In genomic region chr1:22229374-22229773, GRCh38 we compare ENCODE assay signal across 22 cellular contexts.
DNase-seq lines count a peak whose midpoint lies in the region; ATAC-seq, FAIRE-seq and TF ChIP-seq lines count a peak whose summit lies in the region.
"Had no signal": no experiment of that assay in that cellular context is flagged by ENCODE, and none has a peak within 500 bp of the region (broad histone marks: within the 10 kb centered on the region; RNA-seq: fewer than 3 reads in every experiment).

No MANE protein-coding gene starts in this region.

- no peak overlapping the region for H3K4me3 Mint-ChIP-seq in astrocyte (ENCODE audit: unreplicated experiment)
- H3K4me3 Mint-ChIP-seq: brain, CD14-positive monocyte, immature natural killer cell had no signal

- peaks cover 8% of the 10 kb centered on the region for H3K9me3 Mint-ChIP-seq in astrocyte (ENCODE audit: unreplicated experiment)
- H3K9me3 Mint-ChIP-seq: immature natural killer cell had no signal

- H3K36me3 Mint-ChIP-seq in astrocyte (ENCODE audit: low read depth, unreplicated experiment): peaks cover 2% of the 10 kb centered on the region
- H3K36me3 Mint-ChIP-seq: brain, CD14-positive monocyte, immature natural killer cell had no signal

- H3K27ac Mint-ChIP-seq in astrocyte (ENCODE audit: unreplicated experiment): no peak overlapping the region
- H3K27ac Mint-ChIP-seq: CD14-positive monocyte, immature natural killer cell had no signal

- peaks cover 10% of the 10 kb centered on the region for H3K4me1 Mint-ChIP-seq in astrocyte (ENCODE audit: low read depth, unreplicated experiment)
- H3K4me1 Mint-ChIP-seq: CD14-positive monocyte, immature natural killer cell had no signal

- H3K4me1 ChIP-seq in astrocyte (ENCODE audit: insufficient read depth, low read length) (no peaks in the 10 kb centered on the region), foreskin keratinocyte (peaks cover 10% of the 10 kb centered on the region), upper lobe of right lung (peaks cover 9% of the 10 kb centered on the region)
- H3K4me1 ChIP-seq: gastrocnemius medialis had no signal

- H3K4me3 ChIP-seq in astrocyte (ENCODE audit: insufficient read depth, low read depth, low read length): no peak overlapping the region
- H3K4me3 ChIP-seq in upper lobe of right lung: no peak overlapping the region
- H3K4me3 ChIP-seq: gastrocnemius medialis, ovary, stomach had no signal

- H3K27ac ChIP-seq in astrocyte (ENCODE audit: low read depth, low read length) (no peak overlapping the region), foreskin keratinocyte (peak overlapping the region; percentile 17), upper lobe of right lung (no peak overlapping the region)
- H3K27ac ChIP-seq: gastrocnemius medialis, ovary, WERI-Rb-1 had no signal

- H3K4me2 ChIP-seq in astrocyte (ENCODE audit: low read length): no peak overlapping the region

- no peak overlapping the region for H2AFZ ChIP-seq in astrocyte (ENCODE audit: low read depth, low read length)

- FAIRE-seq in astrocyte (lab: Jason Lieb, UNC): no peak
- FAIRE-seq: H54 had no signal

- H3K9ac ChIP-seq in astrocyte (ENCODE audit: low read length): no peak overlapping the region

- DNase-seq in HS-5 (ENCODE audit: low read depth) (peak; percentile 35), astrocyte (ENCODE audit: low read depth) (peak; percentile 23), foreskin keratinocyte (peak; percentile 73 to 86), upper lobe of right lung (no peak), NCI-H2081 treated with DMSO at 0.1 percent for 48 hours (lab: John Stamatoyannopoulos, UW) (no peak), middle frontal gyrus (ENCODE audit: extremely low spot score, low spot score) (no peak)
- DNase-seq: activated naive CD4-positive, alpha-beta T cell; DND-41; effector CD8-positive, alpha-beta T cell; gastrocnemius medialis; immature natural killer cell; KBM-7; NCI-H1417 treated with DMSO at 0.1 percent for 48 hours; NCI-H526 treated with DMSO at 0.1 percent for 48 hours; ovary; stimulated activated CD4-positive, alpha-beta T cell treated with anti-CD3 and anti-CD28 coated beads, Interleukin-12 subunit alpha, Interleukin-12 subunit beta, amount 100 ng/mL, for 4 hours; stomach; WERI-Rb-1 had no signal

- H4K20me1 ChIP-seq in astrocyte (ENCODE audit: insufficient read depth, low read length): no peaks in the 10 kb centered on the region

- H3K27me3 ChIP-seq in astrocyte (ENCODE audit: insufficient read depth, low read length) (peaks cover 14% of the 10 kb centered on the region), foreskin keratinocyte (peaks cover 45% of the 10 kb centered on the region), upper lobe of right lung (no peaks in the 10 kb centered on the region)
- H3K27me3 ChIP-seq: ovary had no signal

- ATAC-seq in foreskin keratinocyte (peak; percentile 43), upper lobe of right lung (peak; percentile 4)
- no peak for ATAC-seq in activated CD4-positive, CD25-positive, alpha-beta regulatory T cell treated with anti-CD3 and anti-CD28 coated beads, Interleukin-2, amount 50 U/mL, for 24 hours
- ATAC-seq: gastrocnemius medialis had no signal

- peaks cover 4% of the 10 kb centered on the region for H3K9me3 ChIP-seq in astrocyte (ENCODE audit: insufficient read depth, low read depth, low read length)
- H3K9me3 ChIP-seq in upper lobe of right lung: no peaks in the 10 kb centered on the region
- H3K9me3 ChIP-seq: gastrocnemius medialis, ovary had no signal

- H3K79me2 ChIP-seq in astrocyte (ENCODE audit: insufficient read depth, low read length): no peaks in the 10 kb centered on the region

- peaks cover 7% of the 10 kb centered on the region for H3K27me3 Mint-ChIP-seq in astrocyte (ENCODE audit: low read depth, unreplicated experiment)

- intact Hi-C loops in upper lobe of right lung (cut with DNase I): no loop called here

- TF ChIP-seq CTCF in astrocyte (IDR thresholded peaks at IDR 0.05; ENCODE audit: insufficient read depth, low read depth, low read length) (no peak), foreskin keratinocyte (conservative IDR thresholded peaks at IDR 0.05) (no peak), upper lobe of right lung (IDR thresholded peaks at IDR 0.05) (no peak)

- H3K36me3 ChIP-seq in astrocyte (ENCODE audit: insufficient read depth, low read length) (no peaks in the 10 kb centered on the region), upper lobe of right lung (no peaks in the 10 kb centered on the region)
- H3K36me3 ChIP-seq: gastrocnemius medialis, ovary, stomach, WERI-Rb-1 had no signal

Comparison
In these comparisons a context has a peak if more than half of its experiments do, and no peak if none do; other contexts are left out.
1. DNase-seq: peak in HS-5 (single experiment), astrocyte (single experiment) and foreskin keratinocyte (2 of 2); none in upper lobe of right lung (single experiment), NCI-H2081 treated with DMSO at 0.1 percent for 48 hours (single experiment) and middle frontal gyrus (single experiment).
2. ATAC-seq: peak in foreskin keratinocyte (single experiment) and upper lobe of right lung (single experiment); none in activated CD4-positive, CD25-positive, alpha-beta regulatory T cell treated with anti-CD3 and anti-CD28 coated beads, Interleukin-2, amount 50 U/mL, for 24 hours (0 of 2).